23 cellular contexts compared by ENCODE assay signal in genomic region chr13:99741979-99742378, GRCh38.
DNase-seq lines count a peak whose midpoint lies in the region; ATAC-seq and TF ChIP-seq lines count a peak whose summit lies in the region.
"Had no signal": no experiment of that assay in that cellular context is flagged by ENCODE, and none has a peak within 500 bp of the region (broad histone marks: within the 10 kb centered on the region; RNA-seq: fewer than 3 reads in every experiment).

No MANE protein-coding gene starts in this region.

- no peaks in the 10 kb centered on the region for H3K36me3 ChIP-seq in BLaER1
- H3K36me3 ChIP-seq in SK-N-MC (ENCODE audit: insufficient read depth, low read length), result no peaks in the 10 kb centered on the region
- no peaks in the 10 kb centered on the region for H3K36me3 ChIP-seq in upper lobe of left lung
- H3K36me3 ChIP-seq: SJCRH30 had no signal

- no peaks in the 10 kb centered on the region for H4K20me1 ChIP-seq in BLaER1

- no peak overlapping the region for H3K9ac ChIP-seq in BLaER1
- H3K9ac ChIP-seq in SK-N-MC (ENCODE audit: insufficient read length), result no peak overlapping the region

- H3K9me3 ChIP-seq in BLaER1 (no peaks in the 10 kb centered on the region), SK-N-MC (ENCODE audit: low read depth, low read length) (no peaks in the 10 kb centered on the region), upper lobe of left lung (no peaks in the 10 kb centered on the region)
- H3K9me3 ChIP-seq: A549, SJCRH30 had no signal

- H3K4me3 ChIP-seq in BLaER1, result no peak overlapping the region
- no peak overlapping the region for H3K4me3 ChIP-seq in SK-N-MC
- H3K4me3 ChIP-seq in upper lobe of left lung, result no peak overlapping the region
- H3K4me3 ChIP-seq: A549, SJCRH30 had no signal

- TF ChIP-seq POLR2A in upper lobe of left lung (IDR thresholded peaks at IDR 0.05), result no peak

- H3K27me3 ChIP-seq in BLaER1 (no peaks in the 10 kb centered on the region), upper lobe of left lung (no peaks in the 10 kb centered on the region)
- H3K27me3 ChIP-seq: SJCRH30 had no signal

- peak overlapping the region; percentile 16; the same call in 1 of the 2 replicates for H3K4me2 ChIP-seq in BLaER1
- H3K4me2 ChIP-seq: A549 had no signal

- H3K27ac ChIP-seq in BLaER1 (no peak overlapping the region), SK-N-MC (peak overlapping the region; percentile 20; the same call in 1 of the 2 replicates), upper lobe of left lung (no peak overlapping the region)
- H3K27ac ChIP-seq: A549, RWPE1, SJCRH30 had no signal

- no peak for TF ChIP-seq EP300 in upper lobe of left lung (IDR thresholded peaks at IDR 0.05)

- TF ChIP-seq CTCF in upper lobe of left lung (IDR thresholded peaks at IDR 0.05), result no peak

- DNase-seq in NCI-H1417 (lab: John Stamatoyannopoulos, UW), result peak in 2 of 3 experiments; percentile 80 to 96
- no peak for DNase-seq in SK-N-MC (ENCODE audit: low read depth, low spot score)
- no peak for DNase-seq in left lobe of liver (ENCODE audit: low spot score)
- DNase-seq in upper lobe of left lung, result no peak
- no peak for DNase-seq in stimulated activated CD4-positive, alpha-beta T cell treated with anti-CD3 and anti-CD28 coated beads, Interleukin-1b, Interleukin-23, amount 100 ng/mL, for 48 hours
- DNase-seq: CD4-positive, alpha-beta T cell; DMS79 treated with DMSO at 0.1 percent for 48 hours; GOT3; HFFc6; IMR-90; Kasumi-1; NCI-H146; NCI-H2171; NCI-H510A treated with DMSO at 0.1 percent for 48 hours; NK-92 treated with Interleukin-12 subunit alpha and Interleukin-12 subunit beta, amount 100 ng/mL, for 24 hours; OCI-M1; SJCRH30; SW 1271 had no signal

- H3K4me1 ChIP-seq in BLaER1, result peaks cover 22% of the 10 kb centered on the region
- no peaks in the 10 kb centered on the region for H3K4me1 ChIP-seq in upper lobe of left lung
- H3K4me1 ChIP-seq: A549, SJCRH30 had no signal

- ATAC-seq in left lobe of liver (peak; percentile 75), HG03139 (IDR thresholded peaks at IDR 0.05; ENCODE audit: unreplicated experiment) (no peak), upper lobe of left lung (ENCODE audit: low FRiP score in 2 of 2) (no peak), GM18519 (IDR thresholded peaks at IDR 0.05; ENCODE audit: low FRiP score, unreplicated experiment) (no peak)
- ATAC-seq: A549 had no signal

- WGBS in upper lobe of left lung, 2 donors, result 79 to 83% methylated on average over 6 of the region's 6 CpGs

Comparison
In these comparisons a context has a peak if more than half of its experiments do, and no peak if none do; other contexts are left out.
1. DNase-seq: peak in NCI-H1417 (2 of 3); none in SK-N-MC (single experiment), left lobe of liver (single experiment), upper lobe of left lung (0 of 2) and stimulated activated CD4-positive, alpha-beta T cell treated with anti-CD3 and anti-CD28 coated beads, Interleukin-1b, Interleukin-23, amount 100 ng/mL, for 48 hours (single experiment).